17 cellular contexts compared by ENCODE assay signal in the genomic region with DNA sequence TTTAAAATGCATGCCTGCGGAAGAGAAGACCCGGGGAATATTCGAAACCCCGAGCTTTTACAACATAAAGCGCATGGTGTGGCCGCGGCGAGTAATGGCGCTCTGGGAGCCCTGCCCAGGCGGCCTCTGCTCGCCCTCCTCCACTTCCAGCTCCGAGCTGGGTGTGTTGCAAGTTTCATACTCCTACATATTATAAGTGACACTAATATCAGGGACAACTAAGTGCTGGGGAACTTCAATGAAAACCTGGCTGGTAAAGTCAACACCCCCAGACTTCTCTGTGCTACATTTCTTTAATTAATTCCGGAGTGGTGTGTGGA. TPM values are rescaled to one million over a fixed set of nuclear protein-coding genes. Genes with fewer than 3 reads are reported as not detected.
DNase-seq lines count a peak whose midpoint lies in the region; ATAC-seq, FAIRE-seq and TF ChIP-seq lines count a peak whose summit lies in the region.
"Had no signal": no experiment of that assay in that cellular context is flagged by ENCODE, and none has a peak within 500 bp of the region (broad histone marks: within the 10 kb centered on the region; RNA-seq: fewer than 3 reads in every experiment).

No MANE protein-coding gene starts in this region.

- H2AFZ ChIP-seq in H1 (ENCODE audit: low read length) = 0 out of 2 replicates have a peak overlapping the region, but pooled peaks have one; percentile 6

- H3K27me3 Mint-ChIP-seq in activated CD8-positive, alpha-beta T cell treated with anti-CD3 and anti-CD28 coated beads, Interleukin-2, amount 10 ng/mL, durations not matched to agents 7 days and 5 days (ENCODE audit: low read depth) = peaks cover 78% of the 10 kb centered on the region

- CTCF ChIA-PET in H1 (lab: Charles Lee; ENCODE audit: partially characterized antibody) = interaction anchor here (0.6 to 3.7 kb wide), 15 partner anchors 10 to 266 kb away, joined by 3 to 17 read pairs (median 4); partner anchors contain the start of gene SIM2
- CTCF ChIA-PET in activated CD8-positive, alpha-beta T cell treated with anti-CD3 and anti-CD28 coated beads, Interleukin-2, amount 10 ng/mL, durations not matched to agents 7 days and 5 days (lab: Charles Lee) = interaction anchor here (1.4 kb wide), 1 partner anchor 143 kb away, joined by 3 read pairs; no protein-coding TSS in a partner anchor

- peak overlapping the region; percentile 19 to 57 (median 31); a peak in 5 of 8 replicates for H3K4me3 ChIP-seq in H1 (ENCODE audit: extremely low read depth in 1 of 4, insufficient read depth in 2 of 4, low read depth in 3 of 4, low read length in 4 of 4)
- H3K4me3 ChIP-seq in mesodermal cell (ENCODE audit: extremely low read depth, insufficient read depth, low read length, poor library complexity, severe bottlenecking) = peak overlapping the region; percentile 18

- H3K4me1 ChIP-seq in H1 (replicated peaks in 1 of 4; ENCODE audit: control insufficient read depth in 3 of 4, insufficient read depth in 4 of 4, low read length in 3 of 4) (peaks cover 0 to 26% (median 23%) of the 10 kb centered on the region in 4 experiments; a peak in 6 of 7 replicates), mesodermal cell (ENCODE audit: control insufficient read depth, insufficient read depth, low read length, poor library complexity, severe bottlenecking) (peaks cover 3% of the 10 kb centered on the region)

- peak overlapping the region; percentile 80 to 90 for H3K4me2 ChIP-seq in H1 (ENCODE audit: insufficient read depth in 1 of 2, low read depth in 2 of 2, low read length in 2 of 2)

- H3K9ac ChIP-seq in H1 (replicated peaks in 1 of 4; ENCODE audit: extremely low read depth in 1 of 4, low read depth in 3 of 4, low read length in 3 of 4) = no peak overlapping the region

- ATAC-seq in HG03025 (IDR thresholded peaks at IDR 0.05; ENCODE audit: low FRiP score, unreplicated experiment) (no peak), GM19351 (IDR thresholded peaks at IDR 0.05; ENCODE audit: unreplicated experiment) (no peak)
- ATAC-seq in activated CD8-positive, alpha-beta T cell treated with anti-CD3 and anti-CD28 coated beads, Interleukin-2, amount 10 ng/mL, durations not matched to agents 7 days and 5 days = no peak
- ATAC-seq: stimulated activated naive CD8-positive, alpha-beta T cell treated with anti-CD3 and anti-CD28 coated beads, Interleukin-15, amount 100 ng/mL, for 72 hours; T-cell had no signal

- no peak for TF ChIP-seq EP300 in H1 (IDR thresholded peaks at IDR 0.05; ENCODE audit: borderline replicate concordance in 1 of 2, low read depth in 2 of 2, low read length in 2 of 2)

- H3K18ac ChIP-seq in H1 (ENCODE audit: extremely low read depth, low read length) = no peak overlapping the region; the same call in 1 of the 2 replicates

- no peak overlapping the region for H2AK5ac ChIP-seq in H1 (ENCODE audit: low read depth, low read length)

- H2BK20ac ChIP-seq in H1 (ENCODE audit: low read length) = no peak overlapping the region

- no peaks in the 10 kb centered on the region for H3K9me3 Mint-ChIP-seq in activated CD8-positive, alpha-beta T cell treated with anti-CD3 and anti-CD28 coated beads, Interleukin-2, amount 10 ng/mL, durations not matched to agents 7 days and 5 days (ENCODE audit: insufficient read depth)
- H3K9me3 Mint-ChIP-seq: stimulated activated naive CD8-positive, alpha-beta T cell treated with anti-CD3 and anti-CD28 coated beads, Interleukin-15, amount 100 ng/mL, for 72 hours; T-cell had no signal

- no peak overlapping the region for H3K4me3 Mint-ChIP-seq in activated CD8-positive, alpha-beta T cell treated with anti-CD3 and anti-CD28 coated beads, Interleukin-2, amount 10 ng/mL, durations not matched to agents 7 days and 5 days

- no peak overlapping the region for H3K27ac ChIP-seq in H1 (ENCODE audit: low read depth, low read length)
- no peak overlapping the region for H3K27ac ChIP-seq in mesodermal cell (ENCODE audit: low read depth, low read length, severe bottlenecking)
- H3K27ac ChIP-seq: heart right ventricle had no signal

- no peak for TF ChIP-seq RAD21 in H1 (IDR thresholded peaks at IDR 0.05 in 1 of 2, conservative IDR thresholded peaks at IDR 0.05 in 1 of 2; ENCODE audit: low read depth in 2 of 2, low read length in 2 of 2)

- no peak overlapping the region for H4K91ac ChIP-seq in H1 (replicated peaks; ENCODE audit: insufficient read length, low read length)

- no peak for TF ChIP-seq CTCF in H1 (IDR thresholded peaks at IDR 0.05; ENCODE audit: control extremely low read depth in 1 of 3, insufficient read depth in 1 of 3, low read depth in 1 of 3, low read length in 3 of 3)

- peaks cover 41 to 75% (median 53%) of the 10 kb centered on the region in 4 experiments for H3K27me3 ChIP-seq in H1 (replicated peaks in 1 of 4; ENCODE audit: control insufficient read depth in 3 of 4, extremely low read depth in 1 of 4, insufficient read depth in 3 of 4, low read length in 3 of 4)

- no peak overlapping the region for H3K56ac ChIP-seq in H1 (replicated peaks; ENCODE audit: insufficient read length, low read depth, low read length)

- no peak overlapping the region for H2BK15ac ChIP-seq in H1 (ENCODE audit: low read length)

- no peak for FAIRE-seq in H1 (lab: Jason Lieb, UNC)
- FAIRE-seq: GM12891 had no signal

- H3K23ac ChIP-seq in H1 (ENCODE audit: insufficient read length) = no peak overlapping the region

- peaks cover 0 to 5% of the 10 kb centered on the region in 2 experiments for H4K20me1 ChIP-seq in H1 (replicated peaks in 1 of 2; ENCODE audit: control insufficient read depth in 1 of 2, insufficient read depth in 2 of 2, low read length in 2 of 2)

- H3K36me3 ChIP-seq in H1 (ENCODE audit: control insufficient read depth in 2 of 4, insufficient read depth in 4 of 4, low read length in 3 of 4) (peaks cover 0 to 7% (median 0%) of the 10 kb centered on the region in 4 experiments; a peak in 1 of 8 replicates), mesodermal cell (ENCODE audit: control insufficient read depth, insufficient read depth, low read length) (no peaks in the 10 kb centered on the region)
- H3K36me3 ChIP-seq: heart right ventricle had no signal

- peak; percentile 15 for DNase-seq in stimulated activated CD4-positive, alpha-beta T cell treated with anti-CD3 and anti-CD28 coated beads, Interleukin-15, amount 100 ng/mL, for 24 hours
- DNase-seq in stimulated activated CD4-positive, alpha-beta T cell treated with anti-CD3 and anti-CD28 coated beads, Interleukin-4, amount 100 ng/mL, for 4 hours = no peak
- DNase-seq in H1 (ENCODE audit: low read depth in 1 of 2, low spot score in 2 of 2) = peak in 1 of 2 experiments; percentile 60
- no peak for DNase-seq in activated CD8-positive, alpha-beta T cell treated with anti-CD3 and anti-CD28 coated beads, Interleukin-2, amount 10 ng/mL, durations not matched to agents 7 days and 5 days
- DNase-seq in NCI-H1092 (lab: John Stamatoyannopoulos, UW) = no peak
- DNase-seq: AML-193, DND-41, heart right ventricle, midbrain, NCI-H226, T-cell had no signal

- no peak overlapping the region for H2BK12ac ChIP-seq in H1 (ENCODE audit: low read depth, low read length)

- no peaks in the 10 kb centered on the region for H3K79me1 ChIP-seq in H1 (ENCODE audit: low read depth, low read length)

- POLR2A ChIA-PET in H1 (lab: Charles Lee; ENCODE audit: partially characterized antibody) = interaction anchor here (0.6 to 3.4 kb wide), 13 partner anchors 9 to 526 kb away, joined by 3 to 15 read pairs (median 3); partner anchors contain the start of gene SIM2
- POLR2A ChIA-PET in activated CD8-positive, alpha-beta T cell treated with anti-CD3 and anti-CD28 coated beads, Interleukin-2, amount 10 ng/mL, durations not matched to agents 7 days and 5 days (lab: Charles Lee) = no interaction called here

- no peak for TF ChIP-seq POLR2A in H1 (IDR thresholded peaks at IDR 0.05; ENCODE audit: control extremely low read depth in 1 of 2, low read depth in 2 of 2, low read length in 2 of 2)

- H4K5ac ChIP-seq in H1 (ENCODE audit: insufficient read length, low read depth, low read length) = no peak overlapping the region

- no peak overlapping the region for H3K4ac ChIP-seq in H1 (replicated peaks; ENCODE audit: insufficient read length, low read depth, low read length)

- 3% methylated on average over 13 of the region's 13 CpGs; no CpG with 5 or more reads in 1 of the 2 experiments for WGBS in H1 (ENCODE audit: extremely low coverage in 1 of 2, insufficient coverage in 1 of 2, insufficient read length in 1 of 2, insufficient replicate concordance in 2 of 2, low coverage in 1 of 2, low lambda C conversion rate in 2 of 2, missing lambda C conversion rate in 1 of 2), 2 experiments
- WGBS in mesodermal cell (ENCODE audit: insufficient coverage in 2 of 2), 2 experiments = 0 to 4% methylated on average over 8 to 9 of the region's 13 CpGs

- H3K36me3 Mint-ChIP-seq in activated CD8-positive, alpha-beta T cell treated with anti-CD3 and anti-CD28 coated beads, Interleukin-2, amount 10 ng/mL, durations not matched to agents 7 days and 5 days (ENCODE audit: low read depth) = peaks cover 2% of the 10 kb centered on the region
- H3K36me3 Mint-ChIP-seq: T-cell had no signal

- no peaks in the 10 kb centered on the region for H3K79me2 ChIP-seq in H1 (ENCODE audit: control insufficient read depth in 1 of 2, insufficient read depth in 2 of 2, low read length in 2 of 2)

- H3K23me2 ChIP-seq in H1 (ENCODE audit: low read depth, low read length) = peaks cover 3% of the 10 kb centered on the region; the same call in 1 of the 2 replicates

- no peaks in the 10 kb centered on the region for H3K9me3 ChIP-seq in H1 (ENCODE audit: insufficient read depth in 2 of 2, low read depth in 1 of 2, low read length in 1 of 2)
- H3K9me3 ChIP-seq in mesodermal cell (ENCODE audit: control insufficient read depth, low read length) = no peaks in the 10 kb centered on the region
- H3K9me3 ChIP-seq: heart right ventricle had no signal

- H3K27ac Mint-ChIP-seq in activated CD8-positive, alpha-beta T cell treated with anti-CD3 and anti-CD28 coated beads, Interleukin-2, amount 10 ng/mL, durations not matched to agents 7 days and 5 days = no peak overlapping the region
- H3K27ac Mint-ChIP-seq: progenitor cell of endocrine pancreas; stimulated activated naive CD8-positive, alpha-beta T cell treated with anti-CD3 and anti-CD28 coated beads, Interleukin-15, amount 100 ng/mL, for 72 hours; T-cell had no signal

- H3K4me1 Mint-ChIP-seq in activated CD8-positive, alpha-beta T cell treated with anti-CD3 and anti-CD28 coated beads, Interleukin-2, amount 10 ng/mL, durations not matched to agents 7 days and 5 days (ENCODE audit: low read depth) = peaks cover 22% of the 10 kb centered on the region

- no peak overlapping the region for H2BK120ac ChIP-seq in H1 (replicated peaks; ENCODE audit: low read depth, low read length)

- H3K14ac ChIP-seq in H1 (ENCODE audit: insufficient read length) = no peak overlapping the region

- no peak overlapping the region for H4K8ac ChIP-seq in H1 (ENCODE audit: extremely low read depth, insufficient read depth, low read length)

- no peak overlapping the region for H2BK5ac ChIP-seq in H1 (ENCODE audit: low read depth, low read length)

RNA-seq across cellular contexts. Expression of gene SIM2, which starts 11.8 kb away (rescaled TPM):
- 0.26 and 0.34 TPM in 2 replicates for total RNA-seq in H1 (2021; fragmentation: NEBNext Ultra II Directional; extraction: Animal tissue kit (Norgen Biotek cat#: 25700))
- polyA plus RNA-seq in H1 (2011; rRNA removed) = 0.05 and 0.16 TPM in 2 replicates
- polyA plus RNA-seq in H1 (2011; cell fraction: cytosol; rRNA removed) = 0.08 TPM
- polyA plus RNA-seq in H1 (2011; cell fraction: nucleus; rRNA removed) = 0.24 TPM
- polyA plus RNA-seq in H1 (2012, experiment 1 of 2) = 0.08 to 0.37 TPM (median 0.19 TPM) in 4 replicates
- polyA plus RNA-seq in H1 (2012, experiment 2 of 2) = 0.05 TPM
- 0.14 TPM for polyA plus RNA-seq in H1 (2013, experiment 1 of 2)
- polyA plus RNA-seq in H1 (2013, experiment 2 of 2) = 0.11 TPM
- 0.05 and 0.13 TPM in 2 replicates for polyA minus RNA-seq in H1 (2011; rRNA and poly(A)+ RNA removed)
- not detected for polyA minus RNA-seq in H1 (2011; cell fraction: cytosol; rRNA and poly(A)+ RNA removed)
- 0.70 TPM for polyA minus RNA-seq in H1 (2011; cell fraction: nucleus; rRNA and poly(A)+ RNA removed)
- polyA plus RNA-seq in mesodermal cell (2013, experiment 1 of 2) = 0.77 TPM
- 0.40 TPM for polyA plus RNA-seq in mesodermal cell (2013, experiment 2 of 2)
- total RNA-seq in activated CD8-positive, alpha-beta T cell treated with anti-CD3 and anti-CD28 coated beads, Interleukin-2, amount 10 ng/mL, durations not matched to agents 7 days and 5 days = not detected
